In the genomic region with DNA sequence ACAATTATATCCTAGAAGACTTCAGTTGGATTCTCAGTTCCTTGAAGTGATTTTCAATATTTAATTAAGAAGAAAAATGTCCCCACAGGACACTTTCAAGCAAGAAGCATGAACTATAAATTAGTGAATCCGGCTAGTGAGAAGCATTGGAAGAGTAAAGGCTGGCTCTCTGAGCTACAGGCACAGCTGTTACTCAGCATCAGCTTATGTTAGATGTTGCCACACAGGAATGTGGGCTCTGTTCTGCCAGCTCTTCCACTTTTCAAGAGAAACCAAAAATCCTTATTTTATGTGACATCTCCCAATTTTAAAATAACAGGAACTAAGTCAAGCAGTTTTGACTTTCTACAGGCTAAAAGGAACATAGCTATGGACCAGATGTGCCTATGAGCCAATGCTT, we compare ENCODE assay signal across 12 cellular contexts. TPM values are rescaled to one million over a fixed set of nuclear protein-coding genes. Genes with fewer than 3 reads are reported as not detected.
A peak's percentile ranks its signal among the peaks of the same experiment; 100 is the strongest.
DNase-seq lines count a peak whose midpoint lies in the region; ATAC-seq, FAIRE-seq and TF ChIP-seq lines count a peak whose summit lies in the region.
"Had no signal": no experiment of that assay in that cellular context is flagged by ENCODE, and none has a peak within 500 bp of the region (broad histone marks: within the 10 kb centered on the region; RNA-seq: fewer than 3 reads in every experiment).

No MANE protein-coding gene starts in this region.

- DNase-seq in Ammon's horn (ENCODE audit: low spot score) (peak; percentile 24), LHCN-M2 (ENCODE audit: low read depth) (peak; percentile 91), dedifferentiated amniotic fluid mesenchymal stem cell (ENCODE audit: extremely low spot score) (peak; percentile 53), renal cortical epithelial cell (ENCODE audit: low read depth) (peak; percentile 53), GM12891 (ENCODE audit: insufficient read length, low spot score) (no peak), NCI-H748 treated with DMSO at 0.1 percent for 48 hours (lab: John Stamatoyannopoulos, UW) (no peak)
- DNase-seq: CD8-positive, alpha-beta T cell; H9; NCI-H146; NCI-H345 had no signal

- ATAC-seq in GM21367 (IDR thresholded peaks at IDR 0.05; ENCODE audit: unreplicated experiment): no peak
- ATAC-seq: CD8-positive, alpha-beta T cell; Right ventricle myocardium inferior had no signal

- no peak for TF ChIP-seq POLR2A in GM12891 (IDR thresholded peaks at IDR 0.05; ENCODE audit: low read depth, low read length)

- no peak for FAIRE-seq in GM12891 (lab: Jason Lieb, UNC)

TF ChIP-seq in GM12891, 5 proteins besides CTCF, POLR2A, EP300 and RAD21:
- no peak for TF ChIP-seq SPI1 (IDR thresholded peaks at IDR 0.05; ENCODE audit: low read depth, low read length)
- no peak for TF ChIP-seq TAF1 (IDR thresholded peaks at IDR 0.05; ENCODE audit: low read depth, low read length)
- TF ChIP-seq POLR2AphosphoS5 (IDR thresholded peaks at IDR 0.05; ENCODE audit: low read depth, low read length): no peak
- no peak for TF ChIP-seq PAX5 (IDR thresholded peaks at IDR 0.05; ENCODE audit: insufficient read depth, low read length, severe bottlenecking)
- no peak for TF ChIP-seq POU2F2 (IDR thresholded peaks at IDR 0.05; ENCODE audit: low read depth, low read length)

RNA-seq across cellular contexts. Expression of a gene that starts 14.9 kb away (rescaled TPM):
- total RNA-seq in LHCN-M2 (2014; rRNA removed): 0.40 TPM in 1 of 2 replicates, not detected in the other
- 0.33 TPM for polyA plus RNA-seq in LHCN-M2 (2012)
- total RNA-seq in renal cortical epithelial cell: 0.17 and 0.50 TPM in 2 replicates
- polyA plus RNA-seq in GM12891 (2012; ENCODE audit: low read depth, missing spikeins): not detected
- total RNA-seq: CD8-positive, alpha-beta T cell; H9; Right ventricle myocardium inferior had no signal

Comparison
In these comparisons a context has a peak if more than half of its experiments do, and no peak if none do; other contexts are left out.
1. DNase-seq: peak in Ammon's horn (single experiment), LHCN-M2 (single experiment), dedifferentiated amniotic fluid mesenchymal stem cell (single experiment) and renal cortical epithelial cell (single experiment); none in GM12891 (single experiment) and NCI-H748 treated with DMSO at 0.1 percent for 48 hours (single experiment).